In genomic region chr5:72378636-72379289, GRCh38 we compare ENCODE assay signal across 9 cellular contexts. TPM values are rescaled to one million over a fixed set of nuclear protein-coding genes. Genes with fewer than 3 reads are reported as not detected.
DNase-seq lines count a peak whose midpoint lies in the region; ATAC-seq and TF ChIP-seq lines count a peak whose summit lies in the region.
"Had no signal": no experiment of that assay in that cellular context is flagged by ENCODE, and none has a peak within 500 bp of the region (broad histone marks: within the 10 kb centered on the region; RNA-seq: fewer than 3 reads in every experiment).

No MANE protein-coding gene starts in this region.

- intact Hi-C loops in tibial artery (cut with DNase I; ENCODE audit: low total_unique reads): loop anchor here (10.0 kb wide), 1 partner anchor 226 kb away; no protein-coding TSS in a partner anchor
- intact Hi-C loops in left colon (cut with DNase I, micrococcal nuclease): loop anchor here in 1 of 2 donors (10.0 kb wide), 1 partner anchor 146 kb away; no protein-coding TSS in a partner anchor

- H3K27ac Mint-ChIP-seq in activated naive CD4-positive, alpha-beta T cell treated with anti-CD3 and anti-CD28 coated beads, Interleukin-2, amount 50 U/mL, for 72 hours: no peak overlapping the region
- H3K27ac Mint-ChIP-seq: CD4-positive, CD25-positive, alpha-beta regulatory T cell had no signal

- H3K4me3 ChIP-seq in RWPE2 (ENCODE audit: severe bottlenecking): no peak overlapping the region
- H3K4me3 ChIP-seq in tibial artery: no peak overlapping the region

- DNase-seq in NCI-H524 (lab: John Stamatoyannopoulos, UW): peak; percentile 27 to 67
- no peak for DNase-seq in NCI-H524 treated with DMSO at 0.1 percent for 48 hours (lab: John Stamatoyannopoulos, UW)
- DNase-seq in RWPE2 (ENCODE audit: low spot score): no peak
- peak; percentile 82 for DNase-seq in fibroblast of the conjunctiva (ENCODE audit: low read depth)
- DNase-seq in tibial artery: peak; percentile 66 to 78
- DNase-seq in activated naive CD4-positive, alpha-beta T cell treated with anti-CD3 and anti-CD28 coated beads, Interleukin-2, amount 50 U/mL, for 72 hours (ENCODE audit: low spot score in 2 of 2): no peak
- DNase-seq in left colon: no peak
- no peak for DNase-seq in mesenteric fat pad (ENCODE audit: low spot score)
- DNase-seq: CD4-positive, CD25-positive, alpha-beta regulatory T cell had no signal

- peaks cover 0 to 11% of the 10 kb centered on the region in 2 donors for H3K36me3 Mint-ChIP-seq in activated naive CD4-positive, alpha-beta T cell treated with anti-CD3 and anti-CD28 coated beads, Interleukin-2, amount 50 U/mL, for 72 hours
- H3K36me3 Mint-ChIP-seq: CD4-positive, CD25-positive, alpha-beta regulatory T cell had no signal

- ATAC-seq in RWPE2 (ENCODE audit: low read depth) (peak; percentile 80), left colon (no peak)
- no peak for ATAC-seq in activated naive CD4-positive, alpha-beta T cell treated with anti-CD3 and anti-CD28 coated beads, Interleukin-2, amount 50 U/mL, for 72 hours

- H3K27ac ChIP-seq in RWPE2 (ENCODE audit: poor library complexity, severe bottlenecking) (peak overlapping the region; percentile 83), tibial artery (peak overlapping the region; percentile 57 to 62)

- H3K4me1 ChIP-seq in RWPE2 (ENCODE audit: insufficient read depth, poor library complexity, severe bottlenecking) (peaks cover 46% of the 10 kb centered on the region), tibial artery (peaks cover 0 to 48% (median 31%) of the 10 kb centered on the region in 4 donors)

- H3K9me3 ChIP-seq in RWPE2 (ENCODE audit: severe bottlenecking): no peaks in the 10 kb centered on the region
- H3K9me3 ChIP-seq in tibial artery: no peaks in the 10 kb centered on the region

- TF ChIP-seq CTCF in RWPE2 (IDR thresholded peaks at IDR 0.05; ENCODE audit: poor library complexity, severe bottlenecking) (no peak), tibial artery (IDR thresholded peaks at IDR 0.05) (no peak)

- H3K27me3 ChIP-seq in RWPE2 (ENCODE audit: insufficient read depth, poor library complexity, severe bottlenecking) (no peaks in the 10 kb centered on the region), tibial artery (no peaks in the 10 kb centered on the region)

- H3K36me3 ChIP-seq in RWPE2 (ENCODE audit: low read depth): no peaks in the 10 kb centered on the region
- no peaks in the 10 kb centered on the region for H3K36me3 ChIP-seq in tibial artery

- peaks cover 0 to 4% of the 10 kb centered on the region in 2 donors for H3K9me3 Mint-ChIP-seq in activated naive CD4-positive, alpha-beta T cell treated with anti-CD3 and anti-CD28 coated beads, Interleukin-2, amount 50 U/mL, for 72 hours
- H3K9me3 Mint-ChIP-seq: CD4-positive, CD25-positive, alpha-beta regulatory T cell had no signal

RNA-seq across cellular contexts. Expression of gene PTCD2, which starts 58.6 kb away (rescaled TPM):
- total RNA-seq in activated naive CD4-positive, alpha-beta T cell treated with anti-CD3 and anti-CD28 coated beads, Interleukin-2, amount 50 U/mL, for 72 hours: 10 to 100 TPM; 10.3 to 12.8 TPM
- total RNA-seq in left colon (1 to 10 TPM; 4.3 to 5.7 TPM), mesenteric fat pad (7.6 TPM)

RNA-seq across cellular contexts. Expression of gene MRPS27, which starts 58.7 kb away (rescaled TPM):
- 100 to 1,000 TPM in 1 of 2 donors, 10 to 100 TPM in 1; 87.4 to 116 TPM for total RNA-seq in activated naive CD4-positive, alpha-beta T cell treated with anti-CD3 and anti-CD28 coated beads, Interleukin-2, amount 50 U/mL, for 72 hours
- total RNA-seq in left colon: 10 to 100 TPM; 35.6 to 40.6 TPM
- 41.1 TPM for total RNA-seq in mesenteric fat pad

Comparison
In these comparisons a context has a peak if more than half of its experiments do, and no peak if none do; other contexts are left out.
1. DNase-seq: peak in NCI-H524 (2 of 2), fibroblast of the conjunctiva (single experiment) and tibial artery (2 of 2); none in NCI-H524 treated with DMSO at 0.1 percent for 48 hours (single experiment), RWPE2 (single experiment), activated naive CD4-positive, alpha-beta T cell treated with anti-CD3 and anti-CD28 coated beads, Interleukin-2, amount 50 U/mL, for 72 hours (0 of 2), left colon (0 of 2) and mesenteric fat pad (single experiment).